Comparison of ENCODE assay signal across 1 cellular context in the genomic region with DNA sequence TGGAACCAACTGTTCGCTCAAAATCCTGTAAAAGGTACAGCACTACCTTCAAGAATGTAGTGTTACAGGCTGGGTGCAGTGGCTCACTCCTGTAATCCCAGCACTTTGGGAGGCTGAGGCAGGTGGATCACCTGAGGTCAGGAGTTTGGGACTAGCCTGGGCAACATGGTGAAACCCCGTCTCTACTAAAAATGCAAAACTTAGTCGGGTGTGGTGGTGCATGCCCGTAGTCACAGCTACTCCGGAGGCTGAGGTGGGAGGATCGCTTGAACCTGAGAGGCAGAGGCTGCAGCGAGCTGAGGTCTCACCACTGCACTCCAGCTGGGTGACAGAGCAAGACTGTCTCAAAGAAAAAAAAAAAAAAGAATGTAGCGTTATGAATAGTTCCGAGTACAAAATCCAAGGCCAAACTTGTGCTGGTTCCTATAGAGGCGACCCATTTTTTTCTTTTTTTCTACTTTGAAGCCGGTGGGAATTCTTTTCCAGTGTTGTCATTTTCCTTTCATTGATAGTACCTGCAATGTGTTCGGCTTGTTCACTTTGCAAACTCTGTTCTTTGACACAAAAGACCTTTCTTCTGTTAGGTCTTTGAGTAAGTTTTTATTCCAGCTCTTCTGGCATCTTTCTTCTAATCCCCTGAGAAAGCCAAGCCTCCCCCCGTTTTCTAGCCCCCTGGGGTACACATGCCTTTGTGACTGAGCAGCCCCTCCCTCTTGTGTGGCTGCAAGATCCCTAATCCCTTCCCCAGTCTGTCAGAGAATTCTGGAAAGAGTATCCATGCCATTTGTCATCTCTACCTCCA.
A peak's percentile ranks its signal among the peaks of the same experiment; 100 is the strongest.
TF ChIP-seq lines count a peak whose summit lies in the region.

No MANE protein-coding gene starts in this region.

TF ChIP-seq in HepG2, 621 proteins besides CTCF, POLR2A, EP300 and RAD21 (continued from another document and continues in another):
- TF ChIP-seq, protein P1, sequence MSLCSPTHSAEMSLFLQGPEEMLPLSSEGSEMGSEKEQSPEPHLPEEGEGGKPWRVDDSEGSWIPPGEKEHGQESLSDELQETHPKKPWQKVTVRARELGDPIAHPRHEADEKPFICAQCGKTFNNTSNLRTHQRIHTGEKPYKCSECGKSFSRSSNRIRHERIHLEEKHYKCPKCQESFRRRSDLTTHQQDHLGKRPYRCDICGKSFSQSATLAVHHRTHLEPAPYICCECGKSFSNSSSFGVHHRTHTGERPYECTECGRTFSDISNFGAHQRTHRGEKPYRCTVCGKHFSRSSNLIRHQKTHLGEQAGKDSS (CRISPR knock-in tag; IDR thresholded peaks at IDR 0.05; ENCODE audit: borderline replicate concordance, low read depth) = no peak
- TF ChIP-seq GABPA (IDR thresholded peaks at IDR 0.05; ENCODE audit: low read depth, low read length) = no peak
- TF ChIP-seq GABPA (CRISPR knock-in tag; IDR thresholded peaks at IDR 0.05; ENCODE audit: low read depth) = no peak; the same call in 1 of the 2 replicates
- TF ChIP-seq NR3C1 (CRISPR knock-in tag; IDR thresholded peaks at IDR 0.05) = no peak
- TF ChIP-seq NFRKB (IDR thresholded peaks at IDR 0.05) = no peak
- TF ChIP-seq SRY (CRISPR knock-in tag; IDR thresholded peaks at IDR 0.05) = no peak
- TF ChIP-seq MXI1 (IDR thresholded peaks at IDR 0.05; ENCODE audit: borderline replicate concordance, low read depth, low read length) = peak; percentile 37; the same call in 1 of the 3 replicates
- TF ChIP-seq, protein P2, sequence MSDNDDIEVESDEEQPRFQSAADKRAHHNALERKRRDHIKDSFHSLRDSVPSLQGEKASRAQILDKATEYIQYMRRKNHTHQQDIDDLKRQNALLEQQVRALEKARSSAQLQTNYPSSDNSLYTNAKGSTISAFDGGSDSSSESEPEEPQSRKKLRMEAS (IDR thresholded peaks at IDR 0.05) = 0 out of 2 replicates have a peak, but pooled peaks have one; percentile 5
- TF ChIP-seq SMYD3 (CRISPR knock-in tag; IDR thresholded peaks at IDR 0.05) = 0 out of 2 replicates have a peak, but pooled peaks have one; percentile 80
- TF ChIP-seq MTA3 (CRISPR knock-in tag; IDR thresholded peaks at IDR 0.05) = no peak
- TF ChIP-seq ZNF558 (CRISPR knock-in tag; IDR thresholded peaks at IDR 0.05; ENCODE audit: borderline replicate concordance) = no peak
- peak; percentile 86 for TF ChIP-seq ARID5B (CRISPR knock-in tag; IDR thresholded peaks at IDR 0.05)
- TF ChIP-seq ZNF235 (CRISPR knock-in tag; IDR thresholded peaks at IDR 0.05; ENCODE audit: borderline replicate concordance) = no peak
- TF ChIP-seq BCL6 (CRISPR knock-in tag; IDR thresholded peaks at IDR 0.05) = peak; percentile 74
- peak; percentile 76 for TF ChIP-seq PAXIP1 (CRISPR knock-in tag; conservative IDR thresholded peaks at IDR 0.05)
- no peak for TF ChIP-seq FOXO1 (CRISPR knock-in tag; IDR thresholded peaks at IDR 0.05)
- TF ChIP-seq ASH2L (IDR thresholded peaks at IDR 0.05; ENCODE audit: insufficient read length, low read depth, low read length) = no peak
- TF ChIP-seq IRX3 (CRISPR knock-in tag; IDR thresholded peaks at IDR 0.05; ENCODE audit: borderline replicate concordance, low read depth) = no peak
- no peak for TF ChIP-seq KDM6A (CRISPR knock-in tag; IDR thresholded peaks at IDR 0.05; ENCODE audit: low read depth)
- 0 out of 2 replicates have a peak, but pooled peaks have one; percentile 49 for TF ChIP-seq ISL2 (CRISPR knock-in tag; IDR thresholded peaks at IDR 0.05)
- TF ChIP-seq GZF1 (CRISPR knock-in tag; IDR thresholded peaks at IDR 0.05) = no peak
- TF ChIP-seq, protein P3, sequence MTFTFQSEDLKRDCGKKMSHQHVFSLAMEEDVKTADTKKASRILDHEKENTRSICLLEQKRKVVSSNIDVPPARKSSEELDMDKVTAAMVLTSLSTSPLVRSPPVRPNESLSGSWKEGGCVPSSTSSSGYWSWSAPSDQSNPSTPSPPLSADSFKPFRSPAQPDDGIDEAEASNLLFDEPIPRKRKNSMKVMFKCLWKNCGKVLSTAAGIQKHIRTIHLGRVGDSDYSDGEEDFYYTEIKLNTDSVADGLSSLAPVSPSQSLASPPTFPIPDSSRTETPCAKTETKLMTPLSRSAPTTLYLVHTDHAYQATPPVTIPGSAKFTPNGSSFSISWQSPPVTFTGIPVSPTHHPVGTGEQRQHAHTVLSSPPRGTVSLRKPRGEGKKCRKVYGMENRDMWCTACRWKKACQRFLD (CRISPR knock-in tag; IDR thresholded peaks at IDR 0.05; ENCODE audit: borderline replicate concordance) = no peak
- TF ChIP-seq ZNF224 (CRISPR knock-in tag; IDR thresholded peaks at IDR 0.05) = no peak
- TF ChIP-seq PTBP1 (IDR thresholded peaks at IDR 0.05; ENCODE audit: low read depth, low read length, poor library complexity, severe bottlenecking) = no peak
- no peak for TF ChIP-seq ZFP41 (CRISPR knock-in tag; IDR thresholded peaks at IDR 0.05; ENCODE audit: borderline replicate concordance)
- no peak for TF ChIP-seq MAF1 (CRISPR knock-in tag; IDR thresholded peaks at IDR 0.05; ENCODE audit: borderline replicate concordance)
- no peak for TF ChIP-seq ZNF367 (CRISPR knock-in tag; IDR thresholded peaks at IDR 0.05; ENCODE audit: borderline replicate concordance)
- TF ChIP-seq ZNF749 (CRISPR knock-in tag; IDR thresholded peaks at IDR 0.05; ENCODE audit: borderline replicate concordance) = no peak
- TF ChIP-seq NR0B2 (CRISPR knock-in tag; IDR thresholded peaks at IDR 0.05) = no peak
- TF ChIP-seq JUNB (CRISPR knock-in tag; IDR thresholded peaks at IDR 0.05; ENCODE audit: borderline replicate concordance) = no peak
- TF ChIP-seq ZNF160 (CRISPR knock-in tag; IDR thresholded peaks at IDR 0.05) = no peak
- TF ChIP-seq NFIB (CRISPR knock-in tag; IDR thresholded peaks at IDR 0.05; ENCODE audit: borderline replicate concordance) = no peak
- TF ChIP-seq ZBTB40 (IDR thresholded peaks at IDR 0.05) = no peak
- TF ChIP-seq ZBTB40 (CRISPR knock-in tag; IDR thresholded peaks at IDR 0.05) = no peak; the same call in 1 of the 2 replicates
- TF ChIP-seq, protein P4, sequence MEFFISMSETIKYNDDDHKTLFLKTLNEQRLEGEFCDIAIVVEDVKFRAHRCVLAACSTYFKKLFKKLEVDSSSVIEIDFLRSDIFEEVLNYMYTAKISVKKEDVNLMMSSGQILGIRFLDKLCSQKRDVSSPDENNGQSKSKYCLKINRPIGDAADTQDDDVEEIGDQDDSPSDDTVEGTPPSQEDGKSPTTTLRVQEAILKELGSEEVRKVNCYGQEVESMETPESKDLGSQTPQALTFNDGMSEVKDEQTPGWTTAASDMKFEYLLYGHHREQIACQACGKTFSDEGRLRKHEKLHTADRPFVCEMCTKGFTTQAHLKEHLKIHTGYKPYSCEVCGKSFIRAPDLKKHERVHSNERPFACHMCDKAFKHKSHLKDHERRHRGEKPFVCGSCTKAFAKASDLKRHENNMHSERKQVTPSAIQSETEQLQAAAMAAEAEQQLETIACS (CRISPR knock-in tag; IDR thresholded peaks at IDR 0.05) = no peak
- TF ChIP-seq ZNF296 (CRISPR knock-in tag; conservative IDR thresholded peaks at IDR 0.05) = no peak
- peak; percentile 58; the same call in 1 of the 2 replicates for TF ChIP-seq ELF3 (CRISPR knock-in tag; IDR thresholded peaks at IDR 0.05)
